In genomic region chr3:115100806-115101205, GRCh38 we compare ENCODE assay signal across 9 cellular contexts. TPM values are rescaled to one million over a fixed set of nuclear protein-coding genes. Genes with fewer than 3 reads are reported as not detected.
A peak's percentile ranks its signal among the peaks of the same experiment; 100 is the strongest.
DNase-seq lines count a peak whose midpoint lies in the region; ATAC-seq and TF ChIP-seq lines count a peak whose summit lies in the region.
"Had no signal": no experiment of that assay in that cellular context is flagged by ENCODE, and none has a peak within 500 bp of the region (broad histone marks: within the 10 kb centered on the region; RNA-seq: fewer than 3 reads in every experiment).

No MANE protein-coding gene starts in this region.

- H3K4me3 ChIP-seq in GM12865 (ENCODE audit: low read depth, low read length) (peak overlapping the region; percentile 50), gastrocnemius medialis (peak overlapping the region; percentile 50 to 61 (median 55))
- peak overlapping the region; percentile 55 for H3K4me3 ChIP-seq in effector memory CD4-positive, alpha-beta T cell (ENCODE audit: insufficient read depth, low read depth, low read length, poor library complexity, severe bottlenecking)

- in situ Hi-C loops in gastrocnemius medialis (cut with MboI; ENCODE audit: low sequenced_read_pairs in 4 of 4): no loop called here

- TF ChIP-seq POLR2A in gastrocnemius medialis (IDR thresholded peaks at IDR 0.05): no peak

- H3K27me3 ChIP-seq in effector memory CD4-positive, alpha-beta T cell (replicated peaks; ENCODE audit: control insufficient read depth, insufficient read depth, low read length, poor library complexity, severe bottlenecking): no peaks in the 10 kb centered on the region
- no peaks in the 10 kb centered on the region for H3K27me3 ChIP-seq in gastrocnemius medialis

- no peaks in the 10 kb centered on the region for H3K36me3 ChIP-seq in effector memory CD4-positive, alpha-beta T cell (ENCODE audit: control insufficient read depth, insufficient read depth, low read length)
- no peaks in the 10 kb centered on the region for H3K36me3 ChIP-seq in gastrocnemius medialis

- ATAC-seq in gastrocnemius medialis (peak; percentile 25 to 34), GM19023 (IDR thresholded peaks at IDR 0.05; ENCODE audit: unreplicated experiment) (no peak), HG03025 (IDR thresholded peaks at IDR 0.05; ENCODE audit: low FRiP score, unreplicated experiment) (no peak)

- DNase-seq in GM12865 (ENCODE audit: low read depth) (no peak), NCI-H146 treated with DMSO at 0.1 percent for 48 hours (lab: John Stamatoyannopoulos, UW; ENCODE audit: unreplicated experiment) (peak; percentile 82), gastrocnemius medialis (no peak), hepatic stellate cell (ENCODE audit: low spot score) (no peak)
- no peak for DNase-seq in effector memory CD4-positive, alpha-beta T cell
- DNase-seq: activated CD4-positive, alpha-beta T cell treated with anti-CD3 and anti-CD28 coated beads for 48 hours; Karpas-422 had no signal

- peak overlapping the region; percentile 14 for H3K27ac ChIP-seq in effector memory CD4-positive, alpha-beta T cell (ENCODE audit: insufficient read depth, low read length, poor library complexity, severe bottlenecking)
- peak overlapping the region; percentile 79 to 83 (median 82) for H3K27ac ChIP-seq in gastrocnemius medialis

- peaks cover 12% of the 10 kb centered on the region for H3K4me1 ChIP-seq in effector memory CD4-positive, alpha-beta T cell (ENCODE audit: control insufficient read depth, insufficient read depth, low read length, poor library complexity, severe bottlenecking)
- H3K4me1 ChIP-seq in gastrocnemius medialis: peaks cover 44 to 65% of the 10 kb centered on the region in 2 donors

- H3K9me3 ChIP-seq in effector memory CD4-positive, alpha-beta T cell (ENCODE audit: control insufficient read depth, low read length): no peaks in the 10 kb centered on the region
- H3K9me3 ChIP-seq in gastrocnemius medialis: no peaks in the 10 kb centered on the region

- TF ChIP-seq CTCF in GM12865 (IDR thresholded peaks at IDR 0.05; ENCODE audit: insufficient read depth, low read depth, low read length, missing control alignments): no peak
- TF ChIP-seq CTCF in gastrocnemius medialis (IDR thresholded peaks at IDR 0.05 in 4 of 5, conservative IDR thresholded peaks at IDR 0.05 in 1 of 5): no peak

- intact Hi-C loops in gastrocnemius medialis (cut with DNase I; ENCODE audit: low total_unique reads): loop anchor here (2.0 kb wide), 1 partner anchor 592 kb away; no protein-coding TSS in a partner anchor

RNA-seq across cellular contexts. Expression of gene ZBTB20, which starts 46.3 kb away (rescaled TPM):
- 10 to 100 TPM; 47.6 to 86.5 (median 69.0) TPM for total RNA-seq in gastrocnemius medialis

Comparison
In these comparisons a context has a peak if more than half of its experiments do, and no peak if none do; other contexts are left out.
1. ATAC-seq: peak in gastrocnemius medialis (2 of 2); none in GM19023 (single experiment) and HG03025 (single experiment).
2. Peak in every context shown above with its lines, with median percentiles within 50 percentile points of each other: H3K4me3 ChIP-seq.